ENCODE assay signal across 2 cellular contexts in genomic region chr6:11434565-11435326, GRCh38.
TF ChIP-seq lines count a peak whose summit lies in the region.

No MANE protein-coding gene starts in this region.

TF ChIP-seq in A549, 52 proteins besides CTCF, POLR2A, EP300 and RAD21 (continued from another document):
- no peak for TF ChIP-seq RFX5 (IDR thresholded peaks at IDR 0.05)
- TF ChIP-seq SMC3 (IDR thresholded peaks at IDR 0.05) = peak; percentile 60
- no peak for TF ChIP-seq ZC3H11A (IDR thresholded peaks at IDR 0.05)
- peak; percentile 34 for TF ChIP-seq ZFP36 (IDR thresholded peaks at IDR 0.05; ENCODE audit: borderline replicate concordance, partially characterized antibody)
- TF ChIP-seq NFE2L2 (conservative IDR thresholded peaks at IDR 0.05; ENCODE audit: low read length) = no peak
- no peak for TF ChIP-seq NR3C1 (IDR thresholded peaks at IDR 0.05)
- no peak for TF ChIP-seq E2F6 (IDR thresholded peaks at IDR 0.05; ENCODE audit: borderline replicate concordance, low read depth)
- TF ChIP-seq MAX (IDR thresholded peaks at IDR 0.05) = peak; percentile 91
- TF ChIP-seq EHF (CRISPR knock-in tag; IDR thresholded peaks at IDR 0.05) = no peak
- TF ChIP-seq BCL3 (IDR thresholded peaks at IDR 0.05) = peak; percentile 92; the same call in 2 of the 3 replicates
- peak; percentile 91 for TF ChIP-seq MAFK (IDR thresholded peaks at IDR 0.05; ENCODE audit: partially characterized antibody)
- peak; percentile 85 for TF ChIP-seq HES2 (IDR thresholded peaks at IDR 0.05)
- no peak for TF ChIP-seq MYC (IDR thresholded peaks at IDR 0.05; ENCODE audit: borderline replicate concordance, low read length)
- TF ChIP-seq GATA3 (IDR thresholded peaks at IDR 0.05; ENCODE audit: borderline replicate concordance) = peak; percentile 98
- peak; percentile 59; the same call in 1 of the 2 replicates for TF ChIP-seq PBX3 (IDR thresholded peaks at IDR 0.05)
- TF ChIP-seq JUN (IDR thresholded peaks at IDR 0.05) = peak; percentile 96 to 98
- TF ChIP-seq TFCP2L1 (CRISPR knock-in tag; IDR thresholded peaks at IDR 0.05) = no peak
- no peak for TF ChIP-seq ELK1 (IDR thresholded peaks at IDR 0.05; ENCODE audit: low read depth, low read length)
- TF ChIP-seq HOXB5 (CRISPR knock-in tag; IDR thresholded peaks at IDR 0.05) = peak; percentile 79; the same call in 1 of the 2 replicates
- peak; percentile 73; the same call in 1 of the 2 replicates for TF ChIP-seq HOXB13 (CRISPR knock-in tag; IDR thresholded peaks at IDR 0.05; ENCODE audit: low read depth)
- TF ChIP-seq SREBF2 (IDR thresholded peaks at IDR 0.05) = no peak
- no peak for TF ChIP-seq FOSB (CRISPR knock-in tag; IDR thresholded peaks at IDR 0.05)
- TF ChIP-seq JUNB (IDR thresholded peaks at IDR 0.05) = peak; percentile 95
- TF ChIP-seq HOXA7 (CRISPR knock-in tag; IDR thresholded peaks at IDR 0.05) = no peak
- no peak for TF ChIP-seq HEYL (CRISPR knock-in tag; IDR thresholded peaks at IDR 0.05)
- no peak for TF ChIP-seq POLR2AphosphoS2 (conservative IDR thresholded peaks at IDR 0.05; ENCODE audit: low read length)
- TF ChIP-seq RNF2 (IDR thresholded peaks at IDR 0.05; ENCODE audit: borderline replicate concordance, low read depth) = no peak
- no peak for TF ChIP-seq BHLHE40 (IDR thresholded peaks at IDR 0.05; ENCODE audit: low read depth, low read length)
- no peak for TF ChIP-seq KDM5A (IDR thresholded peaks at IDR 0.05)
- TF ChIP-seq MAZ (IDR thresholded peaks at IDR 0.05; ENCODE audit: borderline replicate concordance, low read depth, low read length) = no peak
- peak; percentile 64 for TF ChIP-seq FOSL2 (IDR thresholded peaks at IDR 0.05)
- peak; percentile 89 for TF ChIP-seq FOSL2 (CRISPR knock-in tag; IDR thresholded peaks at IDR 0.05)
- TF ChIP-seq KDM1A (IDR thresholded peaks at IDR 0.05; ENCODE audit: low read depth) = no peak
- TF ChIP-seq FOXS1 (CRISPR knock-in tag; IDR thresholded peaks at IDR 0.05) = peak; percentile 71; the same call in 1 of the 2 replicates

TF ChIP-seq in IMR-90, 13 proteins besides CTCF, POLR2A, EP300 and RAD21 (continued from another document):
- TF ChIP-seq MAZ (IDR thresholded peaks at IDR 0.05; ENCODE audit: borderline replicate concordance, low read depth, low read length) (peak; percentile 27; the same call in 1 of the 2 replicates), FOS (IDR thresholded peaks at IDR 0.05; ENCODE audit: low read depth, low read length) (peak; percentile 43; the same call in 1 of the 2 replicates), MXI1 (IDR thresholded peaks at IDR 0.05; ENCODE audit: borderline replicate concordance, low read depth, low read length) (peak; percentile 57; the same call in 1 of the 2 replicates), RCOR1 (IDR thresholded peaks at IDR 0.05; ENCODE audit: insufficient replicate concordance, low read length) (no peak), BHLHE40 (IDR thresholded peaks at IDR 0.05; ENCODE audit: low read depth, low read length) (peak; percentile 75), SMC3 (IDR thresholded peaks at IDR 0.05; ENCODE audit: low read depth, low read length) (no peak), ELK1 (IDR thresholded peaks at IDR 0.05; ENCODE audit: borderline replicate concordance, low read depth, low read length) (no peak), MAFK (IDR thresholded peaks at IDR 0.05; ENCODE audit: low read depth, low read length) (peak; percentile 75), USF2 (IDR thresholded peaks at IDR 0.05; ENCODE audit: low read depth, low read length) (no peak)
